Comparison of ENCODE assay signal across 24 cellular contexts in the genomic region with DNA sequence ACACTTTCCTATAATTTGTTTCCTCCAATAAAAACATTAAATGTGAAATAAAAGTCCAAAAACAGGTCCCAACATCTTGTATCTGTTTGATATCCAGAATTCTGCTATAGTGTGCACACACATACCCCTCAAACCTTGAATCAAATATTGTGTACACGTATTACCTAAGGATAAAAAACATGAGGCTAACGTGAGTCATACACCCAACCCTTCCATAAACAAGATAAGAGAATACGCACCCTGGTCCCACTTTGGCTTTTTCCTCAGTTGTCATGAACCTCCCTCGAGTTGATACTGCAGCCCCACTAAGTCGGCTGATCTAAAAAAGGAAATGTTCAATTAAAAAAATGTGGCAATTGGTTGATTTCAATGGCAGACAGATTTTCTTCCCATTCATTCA. TPM values are rescaled to one million over a fixed set of nuclear protein-coding genes. Genes with fewer than 3 reads are reported as not detected.
DNase-seq lines count a peak whose midpoint lies in the region; TF ChIP-seq lines count a peak whose summit lies in the region.
"Had no signal": no experiment of that assay in that cellular context is flagged by ENCODE, and none has a peak within 500 bp of the region (broad histone marks: within the 10 kb centered on the region; RNA-seq: fewer than 3 reads in every experiment).

No MANE protein-coding gene starts in this region.

- H3K36me3 Mint-ChIP-seq in Calu3 (ENCODE audit: insufficient read depth, unreplicated experiment) (no peaks in the 10 kb centered on the region), neural crest cell (ENCODE audit: low read depth) (peaks cover 17% of the 10 kb centered on the region)
- no peaks in the 10 kb centered on the region for H3K36me3 Mint-ChIP-seq in dendritic cell treated with granulocyte-macrophage colony-stimulating factor and Interleukin-4, amounts not matched to agents 40 ng/mL and 50 ng/mL, for 4 days (ENCODE audit: low read depth)

- intact Hi-C loops in Calu3 (cut with micrococcal nuclease; ENCODE audit: unreplicated experiment) = no loop called here
- intact Hi-C loops in dendritic cell treated with granulocyte-macrophage colony-stimulating factor and Interleukin-4, amounts not matched to agents 40 ng/mL and 50 ng/mL, for 4 days (cut with micrococcal nuclease) = no loop called here

- TF ChIP-seq CTCF in Calu3 (IDR thresholded peaks at IDR 0.05; ENCODE audit: unreplicated experiment) = no peak
- no peak for TF ChIP-seq CTCF in neural crest cell (conservative IDR thresholded peaks at IDR 0.05)
- no peak for TF ChIP-seq CTCF in GM10266 (IDR thresholded peaks at IDR 0.05; ENCODE audit: control insufficient read depth, insufficient read depth, low read depth, missing control alignments)

- peaks cover 25% of the 10 kb centered on the region for H3K4me1 Mint-ChIP-seq in Calu3 (ENCODE audit: low read depth, unreplicated experiment)
- H3K4me1 Mint-ChIP-seq in dendritic cell treated with granulocyte-macrophage colony-stimulating factor and Interleukin-4, amounts not matched to agents 40 ng/mL and 50 ng/mL, for 4 days (ENCODE audit: low read depth) = peaks cover 12% of the 10 kb centered on the region
- peaks cover 26% of the 10 kb centered on the region for H3K4me1 Mint-ChIP-seq in neural crest cell
- H3K4me1 Mint-ChIP-seq: nephron progenitor cell had no signal

- H3K27ac Mint-ChIP-seq in Calu3 (ENCODE audit: unreplicated experiment) (peak overlapping the region; percentile 55), neural crest cell (ENCODE audit: unreplicated experiment) (no peak overlapping the region)
- H3K27ac Mint-ChIP-seq in dendritic cell treated with granulocyte-macrophage colony-stimulating factor and Interleukin-4, amounts not matched to agents 40 ng/mL and 50 ng/mL, for 4 days = peak overlapping the region; percentile 5
- H3K27ac Mint-ChIP-seq: B cell; nephron progenitor cell; stimulated activated naive B cell treated with anti-CD40 and anti-IgM and Interleukin-4, amounts not matched to agents 10 μg/mL and 1 μg/mL and 100 μg/mL, for 72 hours had no signal

- CTCF ChIA-PET in Calu3 (lab: Charles Lee) = interaction anchor here (0.7 kb wide), 1 partner anchor 17 kb away, joined by 4 read pairs; no protein-coding TSS in a partner anchor

- no TSS peak for BruUV-seq in Calu3 (replicated peaks; lab: Mats Ljungman, UMichigan)

- H3K9me3 Mint-ChIP-seq in Calu3 (ENCODE audit: low read depth, unreplicated experiment) = no peaks in the 10 kb centered on the region
- H3K9me3 Mint-ChIP-seq in dendritic cell treated with granulocyte-macrophage colony-stimulating factor and Interleukin-4, amounts not matched to agents 40 ng/mL and 50 ng/mL, for 4 days = no peaks in the 10 kb centered on the region
- no peaks in the 10 kb centered on the region for H3K9me3 Mint-ChIP-seq in neural crest cell
- H3K9me3 Mint-ChIP-seq: activated CD4-positive, alpha-beta memory T cell treated with anti-CD3 and anti-CD28 coated beads, Interleukin-2, amount 10 ng/mL, durations not matched to agents 7 days and 5 days; mesothelial cell of epicardium; nephron progenitor cell; stimulated activated naive B cell treated with anti-CD40 and anti-IgM and Interleukin-4, amounts not matched to agents 10 μg/mL and 1 μg/mL and 100 μg/mL, for 72 hours had no signal

- H3K27me3 Mint-ChIP-seq in Calu3 (ENCODE audit: unreplicated experiment) (no peaks in the 10 kb centered on the region), neural crest cell (ENCODE audit: low read depth) (no peaks in the 10 kb centered on the region)
- H3K27me3 Mint-ChIP-seq in dendritic cell treated with granulocyte-macrophage colony-stimulating factor and Interleukin-4, amounts not matched to agents 40 ng/mL and 50 ng/mL, for 4 days = no peaks in the 10 kb centered on the region
- H3K27me3 Mint-ChIP-seq: activated CD4-positive, alpha-beta memory T cell treated with anti-CD3 and anti-CD28 coated beads, Interleukin-2, amount 10 ng/mL, durations not matched to agents 7 days and 5 days; B cell; stimulated activated naive B cell treated with anti-CD40 and anti-IgM and Interleukin-4, amounts not matched to agents 10 μg/mL and 1 μg/mL and 100 μg/mL, for 72 hours had no signal

- H3K4me3 Mint-ChIP-seq in Calu3 (ENCODE audit: low read depth, unreplicated experiment) = peak overlapping the region; percentile 14
- H3K4me3 Mint-ChIP-seq in dendritic cell treated with granulocyte-macrophage colony-stimulating factor and Interleukin-4, amounts not matched to agents 40 ng/mL and 50 ng/mL, for 4 days = no peak overlapping the region
- peak overlapping the region; percentile 14 for H3K4me3 Mint-ChIP-seq in neural crest cell
- H3K4me3 Mint-ChIP-seq: activated CD4-positive, alpha-beta memory T cell treated with anti-CD3 and anti-CD28 coated beads, Interleukin-2, amount 10 ng/mL, durations not matched to agents 7 days and 5 days; B cell; mesothelial cell of epicardium; nephron progenitor cell; stimulated activated naive B cell treated with anti-CD40 and anti-IgM and Interleukin-4, amounts not matched to agents 10 μg/mL and 1 μg/mL and 100 μg/mL, for 72 hours had no signal

- DNase-seq in Calu3 (no peak), RKO (ENCODE audit: low spot score) (peak; percentile 41), neural crest cell (ENCODE audit: low read depth, low spot score) (no peak), RPMI8226 (no peak), GM10266 (ENCODE audit: extremely low spot score) (no peak)
- no peak for DNase-seq in central memory CD4-positive, alpha-beta T cell
- DNase-seq: activated CD4-positive, alpha-beta memory T cell treated with anti-CD3 and anti-CD28 coated beads, Interleukin-2, amount 10 ng/mL, durations not matched to agents 7 days and 5 days; activated CD4-positive, CD25-positive, alpha-beta regulatory T cell; activated T-cell treated with anti-CD3 and anti-CD28 coated beads, Interleukin-2, amount 50 U/mL, for 48 hours; dorsolateral prefrontal cortex; esophagus squamous epithelium; Kasumi-1; NCI-H1105; NCI-H2081 treated with DMSO at 0.1 percent for 48 hours; NCI-H524; nephron progenitor cell; posterior cingulate gyrus; stimulated activated naive B cell treated with anti-CD40 and anti-IgM and Interleukin-4, amounts not matched to agents 10 μg/mL and 1 μg/mL and 100 μg/mL, for 72 hours; T-helper 9 cell had no signal

RNA-seq across cellular contexts. Expression of a gene that starts 5.2 kb away (rescaled TPM):
- total RNA-seq in Calu3 (2022) (99.3 and 107 TPM in 2 replicates), neural crest cell (69.9 and 71.2 TPM in 2 replicates)

RNA-seq across cellular contexts. Expression of a gene that starts 12.4 kb away (rescaled TPM):
- total RNA-seq in Calu3 (2022) (not detected in 2 replicates), neural crest cell (not detected in 2 replicates)
- total RNA-seq: activated CD4-positive, alpha-beta memory T cell treated with anti-CD3 and anti-CD28 coated beads, Interleukin-2, amount 10 ng/mL, durations not matched to agents 7 days and 5 days; B cell; dorsolateral prefrontal cortex; esophagus squamous epithelium; glomerular endothelial cell; mesothelial cell of epicardium; sciatic nerve had no signal

RNA-seq across cellular contexts. Expression of a gene that starts 17.9 kb away (rescaled TPM):
- 34.4 and 34.7 TPM in 2 replicates for total RNA-seq in Calu3 (2022)
- 34.5 and 35.3 TPM in 2 replicates for total RNA-seq in neural crest cell

RNA-seq across cellular contexts. Expression of a gene that starts 49.3 kb away (rescaled TPM):
- total RNA-seq in Calu3 (2022) (69.2 and 97.6 TPM in 2 replicates), neural crest cell (97.6 and 101 TPM in 2 replicates)
